Comparison of ENCODE assay signal across 8 cellular contexts in genomic region chr2:232549655-232550350, GRCh38. TPM values are rescaled to one million over a fixed set of nuclear protein-coding genes. Genes with fewer than 3 reads are reported as not detected.
A peak's percentile ranks its signal among the peaks of the same experiment; 100 is the strongest.
DNase-seq lines count a peak whose midpoint lies in the region; ATAC-seq and TF ChIP-seq lines count a peak whose summit lies in the region.

No MANE protein-coding gene starts in this region.

- peaks cover 8% of the 10 kb centered on the region for H3K4me1 ChIP-seq in colonic mucosa

- peak overlapping the region; percentile 92 for H3K4me3 ChIP-seq in colonic mucosa

- H3K27ac Mint-ChIP-seq in nephron, result peak overlapping the region; percentile 96 to 100 (median 99)

- TF ChIP-seq CTCF in colonic mucosa (IDR thresholded peaks at IDR 0.05) (no peak), nephron (IDR thresholded peaks at IDR 0.05; ENCODE audit: unreplicated experiment in 3 of 3) (no peak)

- no peak for ATAC-seq in GM18505 (IDR thresholded peaks at IDR 0.05; ENCODE audit: unreplicated experiment)

- peaks cover 30% of the 10 kb centered on the region for H3K4me1 Mint-ChIP-seq in nephron

- H3K27me3 ChIP-seq in colonic mucosa, result no peaks in the 10 kb centered on the region

- intact Hi-C loops in colonic mucosa (cut with DNase I), result loop anchor here (10.0 kb wide), 1 partner anchor 55 kb away; no protein-coding TSS in a partner anchor

- peaks cover 24% of the 10 kb centered on the region for H3K9me3 Mint-ChIP-seq in nephron

- no peak for TF ChIP-seq POLR2A in GM18505 (IDR thresholded peaks at IDR 0.05; ENCODE audit: borderline replicate concordance, extremely low read depth, insufficient read depth, insufficient read length)

- peak overlapping the region; percentile 95 to 100 (median 95) for H3K4me3 Mint-ChIP-seq in nephron

- no peaks in the 10 kb centered on the region for H3K9me3 ChIP-seq in colonic mucosa

- peak overlapping the region; percentile 92 to 94 for H3K9ac ChIP-seq in colonic mucosa (ENCODE audit: low read depth in 2 of 2, low read length in 2 of 2)

- H3K36me3 ChIP-seq in colonic mucosa, result no peaks in the 10 kb centered on the region

- H3K27me3 Mint-ChIP-seq in nephron (ENCODE audit: low read depth), result no peaks in the 10 kb centered on the region

- peak overlapping the region; percentile 98 for H3K27ac ChIP-seq in colonic mucosa

- peak; percentile 52 for DNase-seq in DMS79 (lab: John Stamatoyannopoulos, UW)
- DNase-seq in NAMALWA (ENCODE audit: low spot score), result peak; percentile 73
- DNase-seq in colonic mucosa, result no peak
- DNase-seq in SHP77 treated with DMSO at 0.1 percent for 48 hours (lab: John Stamatoyannopoulos, UW), result no peak
- no peak for DNase-seq in NCI-H526 (lab: John Stamatoyannopoulos, UW)
- no peak for DNase-seq in activated CD8-positive, alpha-beta memory T cell treated with anti-CD3 and anti-CD28 coated beads, Interleukin-2, amount 50 U/mL, for 48 hours

- peaks cover 71% of the 10 kb centered on the region for H3K36me3 Mint-ChIP-seq in nephron (ENCODE audit: low read depth)

RNA-seq across cellular contexts. Expression of gene TIGD1, which starts 0.6 kb away (rescaled TPM):
- 1 to 10 TPM; 3.0 to 4.4 TPM for total RNA-seq in colonic mucosa

RNA-seq across cellular contexts. Expression of gene EIF4E2, which starts 0.7 kb away (rescaled TPM):
- total RNA-seq in colonic mucosa, result 100 to 1,000 TPM in 1 of 2 donors, 10 to 100 TPM in 1; 99.5 to 109 TPM

RNA-seq across cellular contexts. Expression of gene CHRNG, which starts 10.3 kb away (rescaled TPM):
- total RNA-seq in colonic mucosa, result not detected

RNA-seq across cellular contexts. Expression of gene CHRND, which starts 23.8 kb away (rescaled TPM):
- total RNA-seq in colonic mucosa, result not detected

RNA-seq across cellular contexts. Expression of gene PRSS56, which starts 29.6 kb away (rescaled TPM):
- not detected for total RNA-seq in colonic mucosa

Comparison
In these comparisons a context has a peak if more than half of its experiments do, and no peak if none do; other contexts are left out.
1. DNase-seq: peak in DMS79 (single experiment) and NAMALWA (single experiment); none in colonic mucosa (single experiment), SHP77 treated with DMSO at 0.1 percent for 48 hours (single experiment), NCI-H526 (0 of 2) and activated CD8-positive, alpha-beta memory T cell treated with anti-CD3 and anti-CD28 coated beads, Interleukin-2, amount 50 U/mL, for 48 hours (single experiment).